10 cellular contexts compared by ENCODE assay signal in the genomic region with DNA sequence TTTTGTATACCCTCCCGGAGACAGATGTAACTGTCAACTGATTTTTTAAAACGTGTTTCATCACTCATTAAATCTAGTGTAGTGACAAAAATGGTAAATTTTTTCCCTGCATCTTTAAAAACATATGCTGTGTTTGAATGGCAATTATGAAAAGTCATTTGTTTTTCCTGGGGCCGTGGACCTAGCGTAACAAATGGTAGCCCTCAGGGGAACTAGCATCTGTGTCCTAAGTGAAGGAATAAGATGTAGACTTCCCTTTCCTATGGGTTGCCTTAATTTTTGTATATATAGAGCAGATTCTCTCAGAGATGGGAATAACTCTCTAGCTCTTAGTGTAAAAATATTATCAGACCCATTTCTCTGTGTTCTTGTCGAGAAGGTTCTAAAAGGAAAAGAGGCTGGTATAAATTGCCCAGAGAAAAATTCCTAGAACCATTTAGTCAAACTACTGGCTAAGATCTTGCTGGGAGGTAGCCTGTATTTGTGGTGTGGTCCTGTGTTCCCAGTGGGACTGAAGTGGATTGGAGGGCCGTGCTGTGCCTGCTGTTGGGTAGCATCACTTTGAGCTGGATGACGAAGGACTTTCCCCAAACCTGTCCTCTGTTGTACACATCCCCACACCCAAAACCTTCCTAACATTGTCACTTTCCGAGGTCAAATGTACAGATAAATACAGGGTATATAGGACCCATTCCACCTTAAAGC.
DNase-seq lines count a peak whose midpoint lies in the region; TF ChIP-seq lines count a peak whose summit lies in the region.
"Had no signal": no experiment of that assay in that cellular context is flagged by ENCODE, and none has a peak within 500 bp of the region (broad histone marks: within the 10 kb centered on the region; RNA-seq: fewer than 3 reads in every experiment).

No MANE protein-coding gene starts in this region.

- peaks cover 13% of the 10 kb centered on the region; the same call in 1 of the 2 replicates for H3F3A ChIP-seq in PC-9 (ENCODE audit: insufficient read depth, low read depth)

- H3K4me3 ChIP-seq in suprapubic skin, result no peak overlapping the region
- H3K4me3 ChIP-seq in PC-9, result no peak overlapping the region
- H3K4me3 ChIP-seq: HAP-1 had no signal

- H3K27ac Mint-ChIP-seq in activated CD4-positive, alpha-beta T cell treated with anti-CD3 and anti-CD28 coated beads, Interleukin-2, amount 10 ng/mL, durations not matched to agents 7 days and 5 days, result peak overlapping the region; percentile 91
- peak overlapping the region; percentile 97 for H3K27ac Mint-ChIP-seq in glutamatergic neuron (ENCODE audit: unreplicated experiment)

- no peak overlapping the region for H3K4me2 ChIP-seq in PC-9

- H2AFZ ChIP-seq in PC-9, result no peak overlapping the region

- H3K27me3 Mint-ChIP-seq in activated CD4-positive, alpha-beta T cell treated with anti-CD3 and anti-CD28 coated beads, Interleukin-2, amount 10 ng/mL, durations not matched to agents 7 days and 5 days, result no peaks in the 10 kb centered on the region
- H3K27me3 Mint-ChIP-seq in glutamatergic neuron (ENCODE audit: unreplicated experiment), result peaks cover 5% of the 10 kb centered on the region

- DNase-seq in activated CD4-positive, alpha-beta T cell treated with anti-CD3 and anti-CD28 coated beads, Interleukin-2, amount 10 ng/mL, durations not matched to agents 7 days and 5 days, result no peak
- DNase-seq in activated CD4-positive, alpha-beta T cell treated with anti-CD3 and anti-CD28 coated beads for 1 hour, result no peak
- DNase-seq in SHP77 (lab: John Stamatoyannopoulos, UW) (peak; percentile 8 to 38), glutamatergic neuron (no peak), suprapubic skin (ENCODE audit: low spot score in 2 of 2) (no peak), PC-9 (no peak), ecto neural progenitor cell (ENCODE audit: low spot score) (no peak), NK-92 (lab: John Stamatoyannopoulos, UW; ENCODE audit: unreplicated experiment) (no peak)
- DNase-seq: head of caudate nucleus had no signal

- H3K9me3 ChIP-seq in suprapubic skin (no peaks in the 10 kb centered on the region), PC-9 (ENCODE audit: insufficient read depth, low read depth) (no peaks in the 10 kb centered on the region)
- H3K9me3 ChIP-seq: HAP-1 had no signal

- H3K4me1 ChIP-seq in suprapubic skin (peaks cover 66% of the 10 kb centered on the region), PC-9 (replicated peaks; ENCODE audit: insufficient read depth) (peaks cover 55% of the 10 kb centered on the region)

- peaks cover 3% of the 10 kb centered on the region for H3K36me3 Mint-ChIP-seq in activated CD4-positive, alpha-beta T cell treated with anti-CD3 and anti-CD28 coated beads, Interleukin-2, amount 10 ng/mL, durations not matched to agents 7 days and 5 days (ENCODE audit: low read depth)
- no peaks in the 10 kb centered on the region for H3K36me3 Mint-ChIP-seq in glutamatergic neuron (ENCODE audit: unreplicated experiment)

- no peaks in the 10 kb centered on the region for H4K20me1 ChIP-seq in PC-9 (ENCODE audit: insufficient read depth)

- TF ChIP-seq POLR2A in suprapubic skin (IDR thresholded peaks at IDR 0.05), result no peak

- TF ChIP-seq EP300 in suprapubic skin (IDR thresholded peaks at IDR 0.05), result no peak

- H3K9me2 ChIP-seq in PC-9 (ENCODE audit: insufficient read depth), result 0 out of 2 replicates have a peak, but pooled peaks cover 3% of the 10 kb centered on the region

- peaks cover 78% of the 10 kb centered on the region for H3K4me1 Mint-ChIP-seq in activated CD4-positive, alpha-beta T cell treated with anti-CD3 and anti-CD28 coated beads, Interleukin-2, amount 10 ng/mL, durations not matched to agents 7 days and 5 days
- H3K4me1 Mint-ChIP-seq in glutamatergic neuron (ENCODE audit: low read depth, unreplicated experiment), result peaks cover 57% of the 10 kb centered on the region

- peaks cover 26% of the 10 kb centered on the region for H3K79me2 ChIP-seq in PC-9 (ENCODE audit: low read depth)

- POLR2A ChIA-PET in activated CD4-positive, alpha-beta T cell treated with anti-CD3 and anti-CD28 coated beads, Interleukin-2, amount 10 ng/mL, durations not matched to agents 7 days and 5 days (lab: Charles Lee), result no interaction called here
- POLR2A ChIA-PET in PC-9 (lab: Charles Lee; ENCODE audit: unreplicated experiment), result interaction anchor here (0.7 kb wide), 1 partner anchor 26 kb away, joined by 3 read pairs; no protein-coding TSS in a partner anchor

- H3K27ac ChIP-seq in suprapubic skin (peak overlapping the region; percentile 42), PC-9 (no peak overlapping the region)

- intact Hi-C loops in PC-9 (cut with micrococcal nuclease; ENCODE audit: unreplicated experiment), result loop anchor here (2.0 kb wide), 1 partner anchor 25 kb away; no protein-coding TSS in a partner anchor

- H3K36me3 ChIP-seq in suprapubic skin, result no peaks in the 10 kb centered on the region
- no peaks in the 10 kb centered on the region for H3K36me3 ChIP-seq in PC-9 (ENCODE audit: low read depth)
- H3K36me3 ChIP-seq: HAP-1 had no signal

- H3K27me3 ChIP-seq in suprapubic skin, result no peaks in the 10 kb centered on the region
- no peaks in the 10 kb centered on the region for H3K27me3 ChIP-seq in PC-9 (ENCODE audit: insufficient read depth, low read depth)

- TF ChIP-seq CTCF in glutamatergic neuron (IDR thresholded peaks at IDR 0.05; ENCODE audit: partially characterized antibody, unreplicated experiment), result no peak
- no peak for TF ChIP-seq CTCF in suprapubic skin (IDR thresholded peaks at IDR 0.05)
- TF ChIP-seq CTCF in PC-9 (conservative IDR thresholded peaks at IDR 0.05), result no peak

- no peaks in the 10 kb centered on the region for H3K9me3 Mint-ChIP-seq in activated CD4-positive, alpha-beta T cell treated with anti-CD3 and anti-CD28 coated beads, Interleukin-2, amount 10 ng/mL, durations not matched to agents 7 days and 5 days
- peaks cover 1% of the 10 kb centered on the region for H3K9me3 Mint-ChIP-seq in glutamatergic neuron (ENCODE audit: unreplicated experiment)

- BruUV-seq in PC-9 (replicated peaks; lab: Mats Ljungman, UMichigan), result no TSS peak

- H3K4me3 Mint-ChIP-seq in activated CD4-positive, alpha-beta T cell treated with anti-CD3 and anti-CD28 coated beads, Interleukin-2, amount 10 ng/mL, durations not matched to agents 7 days and 5 days, result peak overlapping the region; percentile 82
- peak overlapping the region; percentile 66 for H3K4me3 Mint-ChIP-seq in glutamatergic neuron (ENCODE audit: unreplicated experiment)

- 52% methylated on average over 8 of the region's 8 CpGs for WGBS in suprapubic skin

- CTCF ChIA-PET in activated CD4-positive, alpha-beta T cell treated with anti-CD3 and anti-CD28 coated beads, Interleukin-2, amount 10 ng/mL, durations not matched to agents 7 days and 5 days (lab: Charles Lee), result interaction anchor here (0.7 to 1.9 kb wide), 4 partner anchors 14 to 344 kb away, joined by 3 to 18 read pairs (median 6); no protein-coding TSS in a partner anchor
- CTCF ChIA-PET in PC-9 (lab: Charles Lee), result no interaction called here

Comparison
In these comparisons a context has a peak if more than half of its experiments do, and no peak if none do; other contexts are left out.
1. DNase-seq: peak in SHP77 (2 of 2); none in activated CD4-positive, alpha-beta T cell treated with anti-CD3 and anti-CD28 coated beads, Interleukin-2, amount 10 ng/mL, durations not matched to agents 7 days and 5 days (single experiment), activated CD4-positive, alpha-beta T cell treated with anti-CD3 and anti-CD28 coated beads for 1 hour (single experiment), glutamatergic neuron (single experiment), suprapubic skin (0 of 2), PC-9 (0 of 2), ecto neural progenitor cell (single experiment) and NK-92 (single experiment).